ENCODE assay signal across 9 cellular contexts in the genomic region with DNA sequence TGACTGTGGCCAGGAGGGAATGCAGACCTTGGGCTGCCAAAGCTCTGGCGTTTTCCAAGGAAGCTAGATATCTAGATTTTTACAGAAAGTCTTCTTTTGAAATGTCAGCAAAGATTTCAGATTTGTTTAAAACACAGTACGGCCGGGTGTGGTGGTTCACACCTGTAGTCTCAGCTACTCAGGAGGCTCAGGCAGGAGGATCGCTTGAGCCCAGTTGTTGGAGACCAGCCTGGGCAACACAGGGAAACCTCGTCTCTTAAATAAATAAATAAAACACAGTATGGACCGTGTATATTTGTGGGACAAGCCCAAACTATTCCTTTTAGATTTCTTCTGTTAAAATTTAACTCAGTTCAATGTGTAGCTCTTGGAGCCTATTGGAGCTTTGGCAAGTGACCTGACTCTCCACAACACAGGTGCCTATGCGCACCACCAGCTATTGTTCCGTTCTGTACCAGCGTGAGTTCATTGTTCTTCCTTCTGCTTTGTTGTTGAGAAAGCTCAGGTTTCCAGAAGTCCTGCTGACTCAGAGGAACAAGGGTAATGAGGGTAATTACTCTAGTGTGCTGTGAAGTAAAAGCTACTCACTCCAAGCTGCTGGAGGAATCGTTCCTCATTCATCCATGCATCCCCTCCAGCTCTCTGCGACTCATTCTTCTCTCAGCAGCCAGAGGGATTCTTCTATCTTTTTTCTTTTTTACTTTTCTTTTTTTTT.
DNase-seq lines count a peak whose midpoint lies in the region; ATAC-seq, FAIRE-seq and TF ChIP-seq lines count a peak whose summit lies in the region.
"Had no signal": no experiment of that assay in that cellular context is flagged by ENCODE, and none has a peak within 500 bp of the region (broad histone marks: within the 10 kb centered on the region; RNA-seq: fewer than 3 reads in every experiment).

No MANE protein-coding gene starts in this region.

- H3K4me2 ChIP-seq in neuronal stem cell (ENCODE audit: insufficient read depth, low read length, poor library complexity, severe bottlenecking): no peak overlapping the region

- no peaks in the 10 kb centered on the region for H3K79me1 ChIP-seq in neuronal stem cell (ENCODE audit: low read depth, low read length)

- H3K14ac ChIP-seq in neuronal stem cell (ENCODE audit: low read length): no peak overlapping the region

- H3K27me3 ChIP-seq in neuronal stem cell (ENCODE audit: control insufficient read depth in 3 of 3, insufficient read depth in 3 of 3, low read depth in 1 of 3, low read length in 3 of 3): peaks cover 0 to 5% (median 0%) of the 10 kb centered on the region in 3 experiments

- peak overlapping the region; percentile 69 for H2AK5ac ChIP-seq in neuronal stem cell (ENCODE audit: low read depth, low read length)

- H2BK120ac ChIP-seq in neuronal stem cell (ENCODE audit: low read depth, low read length): no peak overlapping the region

- no peak overlapping the region for H3K23ac ChIP-seq in neuronal stem cell (ENCODE audit: low read depth, low read length, poor library complexity)

- H3K27ac ChIP-seq in neuronal stem cell (replicated peaks; ENCODE audit: low read length): peak overlapping the region; percentile 90

- no peak overlapping the region for H3K4ac ChIP-seq in neuronal stem cell (ENCODE audit: low read length)

- H4K91ac ChIP-seq in neuronal stem cell (ENCODE audit: low read depth, low read length, poor library complexity): no peak overlapping the region

- H3K4me1 ChIP-seq in neuronal stem cell (ENCODE audit: control insufficient read depth in 2 of 2, insufficient read depth in 1 of 2, low read depth in 1 of 2, low read length in 2 of 2): peaks cover 0 to 14% of the 10 kb centered on the region in 2 donors

- WGBS in neuronal stem cell (ENCODE audit: extremely low coverage in 2 of 2, insufficient read length in 2 of 2, insufficient replicate concordance in 1 of 2), 2 donors: no CpG with 5 or more reads among the region's 11 CpGs

- TF ChIP-seq POLR2A in H54 (IDR thresholded peaks at IDR 0.05; ENCODE audit: low read depth, low read length): no peak

- H2AFZ ChIP-seq in neuronal stem cell (ENCODE audit: low read length): no peak overlapping the region

- H2BK15ac ChIP-seq in neuronal stem cell (ENCODE audit: low read length): no peak overlapping the region

- no peaks in the 10 kb centered on the region for H3K36me3 ChIP-seq in neuronal stem cell (replicated peaks in 1 of 2; ENCODE audit: control insufficient read depth in 2 of 2, insufficient read depth in 2 of 2, low read length in 2 of 2)

- H2BK5ac ChIP-seq in neuronal stem cell (ENCODE audit: low read length): no peak overlapping the region

- DNase-seq in H54 (ENCODE audit: insufficient read length, low spot score) (peak; percentile 37), NCI-H2196 treated with DMSO at 0.1 percent for 48 hours (lab: John Stamatoyannopoulos, UW; ENCODE audit: unreplicated experiment) (peak; percentile 29), dermis blood vessel endothelial cell (peak; percentile 86), neuronal stem cell (ENCODE audit: low spot score) (peak; percentile 69)
- no peak for DNase-seq in activated CD4-positive, alpha-beta T cell treated with anti-CD3 and anti-CD28 coated beads for 48 hours

- peak overlapping the region; percentile 87 for H2BK12ac ChIP-seq in neuronal stem cell (ENCODE audit: low read length)

- H4K8ac ChIP-seq in neuronal stem cell (ENCODE audit: low read depth, low read length): no peak overlapping the region

- no peak overlapping the region for H3K9ac ChIP-seq in neuronal stem cell (ENCODE audit: low read depth, low read length, poor library complexity)

- peaks cover 0 to 2% of the 10 kb centered on the region in 2 donors for H3K9me3 ChIP-seq in neuronal stem cell (replicated peaks in 1 of 2; ENCODE audit: control insufficient read depth in 2 of 2, insufficient read depth in 1 of 2, low read depth in 1 of 2, low read length in 2 of 2)

- H3K18ac ChIP-seq in neuronal stem cell (ENCODE audit: low read length): peak overlapping the region; percentile 88

- no peak for FAIRE-seq in H54 (lab: Jason Lieb, UNC)
- FAIRE-seq: GM18507 had no signal

- ATAC-seq in HG03469 (IDR thresholded peaks at IDR 0.05; ENCODE audit: unreplicated experiment) (no peak), HG03571 (IDR thresholded peaks at IDR 0.05; ENCODE audit: unreplicated experiment) (no peak), HG02938 (IDR thresholded peaks at IDR 0.05; ENCODE audit: unreplicated experiment) (no peak)

- H3K4me3 ChIP-seq in neuronal stem cell (ENCODE audit: low read length in 2 of 2): no peak overlapping the region
